Comparison of ENCODE assay signal across 37 cellular contexts in genomic region chr6:53659458-53659857, GRCh38. TPM values are rescaled to one million over a fixed set of nuclear protein-coding genes. Genes with fewer than 3 reads are reported as not detected.
A peak's percentile ranks its signal among the peaks of the same experiment; 100 is the strongest.
DNase-seq lines count a peak whose midpoint lies in the region; ATAC-seq, FAIRE-seq and TF ChIP-seq lines count a peak whose summit lies in the region.
"Had no signal": no experiment of that assay in that cellular context is flagged by ENCODE, and none has a peak within 500 bp of the region (broad histone marks: within the 10 kb centered on the region; RNA-seq: fewer than 3 reads in every experiment).

No MANE protein-coding gene starts in this region.

- H3K36me3 Mint-ChIP-seq in T-helper 17 cell (ENCODE audit: low read depth) = peaks cover 6% of the 10 kb centered on the region
- H3K36me3 Mint-ChIP-seq: brain, memory B cell had no signal

- no peaks in the 10 kb centered on the region for H3K9me3 ChIP-seq in A549
- no peaks in the 10 kb centered on the region for H3K9me3 ChIP-seq in HEK293 (ENCODE audit: control insufficient read depth, insufficient read depth, low read depth, low read length)
- H3K9me3 ChIP-seq in T-helper 17 cell (ENCODE audit: control insufficient read depth, low read length, poor library complexity, severe bottlenecking) = no peaks in the 10 kb centered on the region
- H3K9me3 ChIP-seq in HepG2 (ENCODE audit: low read length) = no peaks in the 10 kb centered on the region
- H3K9me3 ChIP-seq: MG63, ovary, spleen, stomach, thyroid gland, vagina had no signal

- TF ChIP-seq CTCF in A549 (IDR thresholded peaks at IDR 0.05) (no peak), HEK293 (tag by site-specific recombination; IDR thresholded peaks at IDR 0.05) (no peak), HepG2 (CRISPR knock-in tag; IDR thresholded peaks at IDR 0.05) (no peak)

- no peaks in the 10 kb centered on the region for H3K79me2 ChIP-seq in HepG2 (ENCODE audit: insufficient read depth, low read length)

- peaks cover 60% of the 10 kb centered on the region for H3K27me3 Mint-ChIP-seq in T-helper 17 cell

- no peak overlapping the region for H2AFZ ChIP-seq in HepG2 (ENCODE audit: low read length)

- 84% methylated on average over 1 of the region's 1 CpG for WGBS in A549 (ENCODE audit: missing lambda C conversion rate)
- WGBS in HepG2 (ENCODE audit: low lambda C conversion rate) = 11% methylated on average over 1 of the region's 1 CpG

- H4K20me1 ChIP-seq in HepG2 (ENCODE audit: insufficient read depth, low read length) = no peaks in the 10 kb centered on the region

- TF ChIP-seq EP300 in A549 (IDR thresholded peaks at IDR 0.05) = no peak
- TF ChIP-seq EP300 in HepG2 (IDR thresholded peaks at IDR 0.05; ENCODE audit: low read depth in 2 of 2, low read length in 2 of 2) = no peak
- no peak for TF ChIP-seq EP300 in HepG2 (CRISPR knock-in tag; IDR thresholded peaks at IDR 0.05; ENCODE audit: borderline replicate concordance)

- no peak overlapping the region for H3K4me3 ChIP-seq in A549
- no peak overlapping the region for H3K4me3 ChIP-seq in HEK293 (ENCODE audit: low read depth, low read length)
- H3K4me3 ChIP-seq in HepG2 (replicated peaks in 1 of 3; ENCODE audit: insufficient read depth in 1 of 3, low read depth in 2 of 3, low read length in 3 of 3) = no peak overlapping the region
- H3K4me3 ChIP-seq: dorsolateral prefrontal cortex, GM12878, MG63, ovary, spleen, stomach, thyroid gland, vagina had no signal

- H3K4me1 ChIP-seq in A549 = peaks cover 13% of the 10 kb centered on the region; the same call in 1 of the 3 replicates
- no peaks in the 10 kb centered on the region for H3K4me1 ChIP-seq in HEK293 (ENCODE audit: control insufficient read depth, insufficient read depth, low read length)
- no peaks in the 10 kb centered on the region for H3K4me1 ChIP-seq in HepG2 (ENCODE audit: insufficient read depth, low read length)
- H3K4me1 ChIP-seq: spleen, stomach, thyroid gland, vagina had no signal

- TF ChIP-seq POLR2A in A549 (IDR thresholded peaks at IDR 0.05; ENCODE audit: low read length) = no peak
- no peak for TF ChIP-seq POLR2A in HepG2 (IDR thresholded peaks at IDR 0.05; ENCODE audit: insufficient read depth in 1 of 2, low read depth in 2 of 2, low read length in 2 of 2)
- TF ChIP-seq POLR2A in GM12891 (IDR thresholded peaks at IDR 0.05; ENCODE audit: low read depth, low read length) = no peak

- H3K27ac Mint-ChIP-seq in T-helper 17 cell = peak overlapping the region; percentile 53
- H3K27ac Mint-ChIP-seq: activated CD8-positive, alpha-beta T cell treated with anti-CD3 and anti-CD28 coated beads, Interleukin-2, amount 10 ng/mL, durations not matched to agents 7 days and 5 days; activated T-helper 17 cell treated with anti-CD3 and anti-CD28 coated beads, Interleukin-2, amount 50 U/mL, for 72 hours; CD4-positive, alpha-beta T cell; memory B cell had no signal

- in situ Hi-C loops in HepG2 (cut with HindIII; ENCODE audit: extremely low pct_ligation_motif_present, low pct_unique_long_range_greater_than_20kb) = no loop called here

- DNase-seq in A549 (ENCODE audit: low read depth in 1 of 2, low spot score in 1 of 2) = no peak
- DNase-seq in T-helper 17 cell = no peak
- DNase-seq in HepG2 (ENCODE audit: low spot score) = no peak
- DNase-seq in GM12891 (ENCODE audit: insufficient read length, low spot score) = no peak
- no peak for DNase-seq in NCI-H2107 (lab: John Stamatoyannopoulos, UW)
- DNase-seq: activated CD4-positive, alpha-beta T cell treated with anti-CD3 and anti-CD28 coated beads for 4 hours; activated CD8-positive, alpha-beta T cell treated with anti-CD3 and anti-CD28 coated beads, Interleukin-2, amount 10 ng/mL, durations not matched to agents 7 days and 5 days; activated naive CD4-positive, alpha-beta T cell treated with anti-CD3 and anti-CD28 coated beads, Interleukin-2, amount 50 U/mL, for 16 hours; AML-193; amniotic stem cell; CD4-positive, alpha-beta T cell; dorsolateral prefrontal cortex; HCEC 1CT; hypothalamus; KBM-7; MG63; NCI-H1105; NCI-H187 treated with DMSO at 0.1 percent for 48 hours; NCI-H524; ovary; right cardiac atrium; spleen; stimulated activated CD4-positive, alpha-beta T cell treated with anti-CD3 and anti-CD28 coated beads, Interleukin-2, amount 100 ng/mL, for 24 hours; stomach; SW 1271; T-helper 9 cell; thyroid gland had no signal

- POLR2A ChIA-PET in A549 (lab: Yijun Ruan, JAX) (no interaction called here), HEK293 (lab: Yijun Ruan, JAX) (no interaction called here), HepG2 (lab: Yijun Ruan, JAX) (no interaction called here)

- H3K4me3 Mint-ChIP-seq in T-helper 17 cell = no peak overlapping the region
- H3K4me3 Mint-ChIP-seq: activated CD8-positive, alpha-beta T cell treated with anti-CD3 and anti-CD28 coated beads, Interleukin-2, amount 10 ng/mL, durations not matched to agents 7 days and 5 days; activated T-helper 17 cell treated with anti-CD3 and anti-CD28 coated beads, Interleukin-2, amount 50 U/mL, for 72 hours; brain; CD4-positive, alpha-beta T cell; memory B cell; neural crest cell had no signal

- FAIRE-seq in A549 (lab: Jason Lieb, UNC) (no peak), HepG2 (lab: Jason Lieb, UNC) (no peak), GM12891 (lab: Jason Lieb, UNC) (no peak)
- FAIRE-seq: endometrium, GM12878 had no signal

- ATAC-seq in A549 (no peak), T-helper 17 cell (no peak), HepG2 (peak; percentile 23; the same call in 1 of the 3 replicates), GM21528 (IDR thresholded peaks at IDR 0.05; ENCODE audit: low FRiP score, unreplicated experiment) (no peak), GM21717 (IDR thresholded peaks at IDR 0.05; ENCODE audit: unreplicated experiment) (no peak)
- ATAC-seq: activated CD8-positive, alpha-beta T cell treated with anti-CD3 and anti-CD28 coated beads, Interleukin-2, amount 10 ng/mL, durations not matched to agents 7 days and 5 days; GM12878 had no signal

- intact Hi-C loops in HepG2 (cut with micrococcal nuclease; ENCODE audit: unreplicated experiment) = no loop called here

- H3K27ac ChIP-seq in A549 (peak overlapping the region in 1 of 2 experiments; percentile 58; a peak in 2 of 6 replicates), HEK293 (ENCODE audit: extremely low read depth, low read depth, low read length) (no peak overlapping the region), HepG2 (ENCODE audit: extremely low read length, insufficient read depth, low read length) (no peak overlapping the region)
- H3K27ac ChIP-seq: dorsolateral prefrontal cortex, ovary, spleen, stomach, thyroid gland, vagina had no signal

- H3K4me2 ChIP-seq in A549 (peak overlapping the region; percentile 23; the same call in 2 of the 3 replicates), HepG2 (ENCODE audit: low read depth, low read length) (no peak overlapping the region)

- H3K36me3 ChIP-seq in HEK293 (ENCODE audit: control insufficient read depth in 2 of 2, insufficient read depth in 1 of 2, low read length in 2 of 2) (no peaks in the 10 kb centered on the region), HepG2 (replicated peaks in 1 of 2; ENCODE audit: control insufficient read depth in 1 of 2, insufficient read depth in 2 of 2, low read length in 2 of 2) (no peaks in the 10 kb centered on the region)
- H3K36me3 ChIP-seq: MG63, ovary, spleen, stomach, thyroid gland, vagina had no signal

- H3K4me1 Mint-ChIP-seq in T-helper 17 cell = peaks cover 4% of the 10 kb centered on the region
- H3K4me1 Mint-ChIP-seq: activated T-helper 17 cell treated with anti-CD3 and anti-CD28 coated beads, Interleukin-2, amount 50 U/mL, for 72 hours; brain; memory B cell; neural crest cell had no signal

- peaks cover 0 to 4% of the 10 kb centered on the region in 2 experiments; a peak in 1 of 5 replicates for H3K27me3 ChIP-seq in HepG2 (ENCODE audit: control insufficient read depth in 1 of 2, insufficient read depth in 2 of 2, low read length in 2 of 2)
- H3K27me3 ChIP-seq: MG63, ovary, stomach, thyroid gland, vagina had no signal

- CTCF ChIA-PET in A549 (lab: Yijun Ruan, JAX) (no interaction called here), HEK293 (lab: Yijun Ruan, JAX) (interaction anchor here (0.6 to 4.4 kb wide), 5 partner anchors 12 to 362 kb away, joined by 3 to 29 read pairs (median 5); no protein-coding TSS in a partner anchor), HepG2 (lab: Yijun Ruan, JAX; ENCODE audit: low intra/inter-chr PET ratio, low total read pairs) (no interaction called here)

- TF ChIP-seq RAD21 in A549 (conservative IDR thresholded peaks at IDR 0.05 in 1 of 2, IDR thresholded peaks at IDR 0.05 in 1 of 2) = no peak
- TF ChIP-seq RAD21 in HepG2 (CRISPR knock-in tag; IDR thresholded peaks at IDR 0.05) = no peak

- no TSS peak for BruUV-seq in HepG2 (replicated peaks; lab: Mats Ljungman, UMichigan)

- no peak overlapping the region for H3K9ac ChIP-seq in HepG2 (ENCODE audit: insufficient read depth, low read depth, low read length)

RNA-seq across cellular contexts. Expression of gene KLHL31, which starts 6.1 kb away (rescaled TPM):
- polyA plus RNA-seq in A549 (2011; rRNA removed) (0.20 and 0.32 TPM in 2 replicates), A549 (2017; fragmentation: RNase III; extraction: RNeasy Plus Mini Kit Qiagen cat#74134 plus additional on column Dnase treatment) (0.16 to 0.31 TPM (median 0.22 TPM) in 3 replicates), HepG2 (2011; rRNA removed) (0.13 and 0.22 TPM in 2 replicates)
- 0.08 and 0.13 TPM in 2 replicates for polyA plus RNA-seq in A549 (2012; cell fraction: cytosol; rRNA removed)
- polyA plus RNA-seq in A549 (2012; cell fraction: nucleus; rRNA removed) = 0.29 and 0.55 TPM in 2 replicates
- polyA minus RNA-seq in A549 (2011; rRNA and poly(A)+ RNA removed) = 0.17 and 0.34 TPM in 2 replicates
- total RNA-seq in T-helper 17 cell (under 1 TPM in 1 of 2 donors, not detected in 1; 0.08 TPM), HepG2 (2016; rRNA removed; fragmentation: Illumina TruSeq; extraction: Trizol) (0.14 and 0.31 TPM in 2 replicates)
- total RNA-seq in HepG2 (2016; cell fraction: cytosol; rRNA removed; fragmentation: Illumina TruSeq; extraction: Trizol; ENCODE audit: low read depth) = 0.09 and 0.10 TPM in 2 replicates
- total RNA-seq in HepG2 (2016; cell fraction: insoluble cytoplasmic fraction; rRNA removed; fragmentation: Illumina TruSeq; extraction: Trizol) = 0.16 and 0.39 TPM in 2 replicates
- 0.12 and 0.21 TPM in 2 replicates for total RNA-seq in HepG2 (2016; cell fraction: membrane; rRNA removed; fragmentation: Illumina TruSeq; extraction: Trizol)
- total RNA-seq in HepG2 (2016; cell fraction: nucleus; rRNA removed; fragmentation: Illumina TruSeq; extraction: Trizol) = 1.1 and 1.2 TPM in 2 replicates
- polyA plus RNA-seq in HepG2 (2011; cell fraction: cytosol; rRNA removed) = 0.05 and 0.10 TPM in 2 replicates
- 1.2 and 1.5 TPM in 2 replicates for polyA plus RNA-seq in HepG2 (2011; cell fraction: nucleus; rRNA removed)
- 0.63 and 1.1 TPM in 2 replicates for polyA plus RNA-seq in HepG2 (2012)
- polyA plus RNA-seq in HepG2 (2016; cell fraction: cytosol; fragmentation: Illumina TruSeq; extraction: Trizol; ENCODE audit: low read depth) = 0.03 TPM in 2 replicates
- polyA plus RNA-seq in HepG2 (2016; cell fraction: insoluble cytoplasmic fraction; fragmentation: Illumina TruSeq; extraction: Trizol; ENCODE audit: low read depth) = 0.10 and 0.11 TPM in 2 replicates
- polyA plus RNA-seq in HepG2 (2016; cell fraction: membrane; fragmentation: Illumina TruSeq; extraction: Trizol; ENCODE audit: low read depth) = 0.09 and 0.15 TPM in 2 replicates
- polyA plus RNA-seq in HepG2 (2016; cell fraction: nucleus; fragmentation: Illumina TruSeq; extraction: Trizol; ENCODE audit: insufficient read depth, low read depth) = 0.93 and 0.99 TPM in 2 replicates
- 0.07 and 0.28 TPM in 2 replicates for polyA minus RNA-seq in HepG2 (2011; rRNA and poly(A)+ RNA removed; ENCODE audit: low replicate concordance)
- 0.35 TPM in 1 of 2 replicates, not detected in the other for polyA minus RNA-seq in HepG2 (2011; cell fraction: cytosol; rRNA and poly(A)+ RNA removed)
- polyA minus RNA-seq in HepG2 (2011; cell fraction: nucleus; rRNA and poly(A)+ RNA removed) = 0.99 and 1.5 TPM in 2 replicates
- polyA plus RNA-seq in GM12891 (2012; ENCODE audit: low read depth, missing spikeins) = not detected
- total RNA-seq: GM12878 had no signal
